ENCODE assay signal across 8 cellular contexts in the genomic region with DNA sequence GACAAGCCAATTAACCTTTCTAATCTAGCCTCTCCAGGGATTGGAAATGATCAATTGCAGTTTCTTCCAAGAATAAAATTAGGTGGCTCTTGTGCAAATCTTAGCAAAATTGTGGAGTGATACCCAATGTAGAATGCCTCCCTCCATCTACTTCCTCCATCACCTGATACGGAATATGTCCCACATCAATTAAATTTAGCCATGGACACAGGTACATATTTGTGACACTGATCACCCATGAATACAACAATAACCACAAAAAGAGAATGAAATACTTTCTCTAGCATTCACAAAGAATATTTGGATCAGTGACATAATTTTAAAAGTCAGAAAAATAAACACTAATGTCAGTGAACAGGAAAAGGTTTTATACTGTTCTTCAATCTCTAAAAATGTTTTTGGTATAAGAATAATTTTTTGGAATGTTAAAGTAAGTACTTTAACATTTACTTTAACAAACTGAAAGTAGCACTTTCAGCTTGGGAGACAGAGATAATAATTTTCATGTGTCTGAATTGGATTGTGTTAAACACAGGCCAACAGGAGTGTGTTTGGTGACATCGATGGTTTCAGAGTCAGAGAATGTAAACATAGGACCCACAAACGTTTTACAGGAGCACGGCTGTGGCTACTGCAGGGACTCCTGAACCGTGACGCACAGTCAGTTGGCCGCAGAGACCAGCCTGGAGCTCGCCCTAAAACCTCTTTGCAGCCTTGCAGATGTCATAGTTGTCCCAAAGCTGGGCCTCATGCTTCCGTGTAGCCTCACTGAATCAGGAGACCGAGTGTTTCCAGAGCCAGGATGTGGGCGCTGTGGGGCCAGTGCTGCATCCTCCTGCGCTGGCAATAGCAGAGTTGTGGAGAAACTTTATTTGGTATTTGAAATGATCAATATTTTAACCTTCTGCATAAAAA.
DNase-seq lines count a peak whose midpoint lies in the region; ATAC-seq lines count a peak whose summit lies in the region.

No MANE protein-coding gene starts in this region.

- in situ Hi-C loops in KBM-7 (cut with MboI; ENCODE audit: low pct_unique_long_range_greater_than_20kb, low sequenced_read_pairs), result no loop called here

- DNase-seq in EL, result peak; percentile 93
- DNase-seq in KBM-7, result peak; percentile 27
- peak; percentile 68 for DNase-seq in fibroblast of gingiva (ENCODE audit: low read depth)
- DNase-seq in SIG-M5 treated with dmso at 0.1 percent for 504 hours (lab: John Stamatoyannopoulos, UW; ENCODE audit: unreplicated experiment), result no peak
- no peak for DNase-seq in NCI-H1092 (lab: John Stamatoyannopoulos, UW)
- no peak for DNase-seq in NCI-H2029 (lab: John Stamatoyannopoulos, UW)
- no peak for DNase-seq in NCI-H2081 (lab: John Stamatoyannopoulos, UW)

- peak; percentile 86 for ATAC-seq in GM21529 (IDR thresholded peaks at IDR 0.05; ENCODE audit: unreplicated experiment)

Comparison
In these comparisons a context has a peak if more than half of its experiments do, and no peak if none do; other contexts are left out.
1. DNase-seq: peak in EL (single experiment), KBM-7 (single experiment) and fibroblast of gingiva (single experiment); none in SIG-M5 treated with dmso at 0.1 percent for 504 hours (single experiment), NCI-H1092 (single experiment), NCI-H2029 (single experiment) and NCI-H2081 (0 of 2).